ENCODE assay signal across 8 cellular contexts in the genomic region with DNA sequence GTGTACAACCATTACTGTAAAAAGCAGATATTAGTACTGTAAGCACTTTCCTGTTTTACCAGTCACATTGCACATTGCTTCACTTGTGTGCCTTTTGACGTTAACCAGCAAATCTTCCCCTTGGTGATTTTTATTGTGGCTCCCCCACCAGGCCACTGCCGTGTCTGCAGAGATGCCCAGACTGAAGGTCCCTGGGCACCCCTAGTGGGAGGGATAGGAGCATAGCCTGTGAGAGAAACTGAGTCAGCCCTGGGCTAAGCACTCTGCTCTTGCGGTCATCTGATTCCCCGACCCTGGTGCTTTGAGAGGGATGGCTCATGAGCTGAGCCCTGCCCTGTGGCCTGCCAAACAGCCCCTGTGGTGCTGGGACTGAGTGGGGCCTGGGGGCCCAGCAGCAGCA.
DNase-seq lines count a peak whose midpoint lies in the region; ATAC-seq, FAIRE-seq and TF ChIP-seq lines count a peak whose summit lies in the region.

No MANE protein-coding gene starts in this region.

- H3K4me2 ChIP-seq in SU-DHL-6 (ENCODE audit: low read depth, low read length, poor library complexity, severe bottlenecking), result no peak overlapping the region
- no peak overlapping the region for H3K4me2 ChIP-seq in astrocyte (ENCODE audit: low read length)

- peaks cover 3% of the 10 kb centered on the region for H3K4me1 ChIP-seq in astrocyte (ENCODE audit: insufficient read depth, low read length)
- peaks cover 5 to 30% (median 8%) of the 10 kb centered on the region in 4 donors for H3K4me1 ChIP-seq in upper lobe of left lung

- FAIRE-seq in astrocyte (lab: Jason Lieb, UNC), result no peak

- DNase-seq in GM20000 (ENCODE audit: low spot score) (peak; percentile 60), astrocyte (ENCODE audit: low read depth) (no peak), lung microvascular endothelial cell (ENCODE audit: low read depth in 2 of 2) (peak; percentile 62 to 66), upper lobe of left lung (peak in 1 of 2 donors; percentile 64), cerebellum (ENCODE audit: low spot score) (no peak), SW480 (ENCODE audit: low spot score) (no peak)

- no peaks in the 10 kb centered on the region for H3K9me2 ChIP-seq in SU-DHL-6 (replicated peaks; ENCODE audit: insufficient read depth, low read length)

- no peaks in the 10 kb centered on the region for H3K79me2 ChIP-seq in SU-DHL-6 (ENCODE audit: insufficient read depth, low read length)
- H3K79me2 ChIP-seq in astrocyte (ENCODE audit: insufficient read depth, low read length), result peaks cover 5% of the 10 kb centered on the region

- H2AFZ ChIP-seq in SU-DHL-6 (ENCODE audit: low read depth, low read length, severe bottlenecking) (no peak overlapping the region), astrocyte (ENCODE audit: low read depth, low read length) (no peak overlapping the region)

- no peak for TF ChIP-seq EP300 in upper lobe of left lung (IDR thresholded peaks at IDR 0.05)

- H3K9me3 ChIP-seq in SU-DHL-6 (ENCODE audit: insufficient read depth, low read length) (no peaks in the 10 kb centered on the region), astrocyte (ENCODE audit: insufficient read depth, low read depth, low read length) (no peaks in the 10 kb centered on the region), upper lobe of left lung (no peaks in the 10 kb centered on the region)

- H3K4me1 Mint-ChIP-seq in astrocyte (ENCODE audit: low read depth, unreplicated experiment), result peaks cover 18% of the 10 kb centered on the region

- H3K27me3 ChIP-seq in SU-DHL-6 (ENCODE audit: low read length), result no peaks in the 10 kb centered on the region
- H3K27me3 ChIP-seq in astrocyte (ENCODE audit: insufficient read depth, low read length), result no peaks in the 10 kb centered on the region
- H3K27me3 ChIP-seq in upper lobe of left lung, result no peaks in the 10 kb centered on the region

- peaks cover 4% of the 10 kb centered on the region for H3K36me3 Mint-ChIP-seq in astrocyte (ENCODE audit: low read depth, unreplicated experiment)

- H3K9ac ChIP-seq in SU-DHL-6 (ENCODE audit: low read length) (no peak overlapping the region), astrocyte (ENCODE audit: low read length) (no peak overlapping the region)

- H3K4me3 ChIP-seq in SU-DHL-6 (ENCODE audit: insufficient read depth, low read length, poor library complexity, severe bottlenecking) (no peak overlapping the region), astrocyte (ENCODE audit: insufficient read depth, low read depth, low read length) (no peak overlapping the region), upper lobe of left lung (no peak overlapping the region)

- no peaks in the 10 kb centered on the region for H3K27me3 Mint-ChIP-seq in astrocyte (ENCODE audit: low read depth, unreplicated experiment)

- no peak overlapping the region for H3K27ac Mint-ChIP-seq in astrocyte (ENCODE audit: unreplicated experiment)

- no peak overlapping the region for H3K4me3 Mint-ChIP-seq in astrocyte (ENCODE audit: unreplicated experiment)

- H3K36me3 ChIP-seq in SU-DHL-6 (ENCODE audit: low read length) (no peaks in the 10 kb centered on the region), astrocyte (ENCODE audit: insufficient read depth, low read length) (no peaks in the 10 kb centered on the region), upper lobe of left lung (peaks cover 0 to 20% (median 2%) of the 10 kb centered on the region in 4 donors)

- H3F3A ChIP-seq in SU-DHL-6 (ENCODE audit: insufficient read depth), result no peaks in the 10 kb centered on the region

- ATAC-seq in upper lobe of left lung (ENCODE audit: low FRiP score in 2 of 2) (peak in 1 of 2 donors; percentile 50), HG03571 (IDR thresholded peaks at IDR 0.05; ENCODE audit: unreplicated experiment) (no peak)

- H4K20me1 ChIP-seq in SU-DHL-6 (ENCODE audit: low read depth, low read length) (no peaks in the 10 kb centered on the region), astrocyte (ENCODE audit: insufficient read depth, low read length) (peaks cover 5% of the 10 kb centered on the region)

- WGBS in upper lobe of left lung, 2 donors, result 38 to 59% methylated on average over 2 to 4 of the region's 4 CpGs

- no peaks in the 10 kb centered on the region for H3K9me3 Mint-ChIP-seq in astrocyte (ENCODE audit: unreplicated experiment)

- H3K27ac ChIP-seq in SU-DHL-6 (ENCODE audit: low read depth, low read length) (no peak overlapping the region), astrocyte (ENCODE audit: low read depth, low read length) (no peak overlapping the region), upper lobe of left lung (no peak overlapping the region)

- TF ChIP-seq POLR2A in upper lobe of left lung (IDR thresholded peaks at IDR 0.05), result no peak

- TF ChIP-seq CTCF in GM20000 (IDR thresholded peaks at IDR 0.05; ENCODE audit: extremely low read depth, missing control alignments) (peak; percentile 68), SU-DHL-6 (IDR thresholded peaks at IDR 0.05; ENCODE audit: insufficient read depth, low read length, poor library complexity, severe bottlenecking) (peak; percentile 53), astrocyte (IDR thresholded peaks at IDR 0.05; ENCODE audit: insufficient read depth, low read depth, low read length) (peak; percentile 11), upper lobe of left lung (IDR thresholded peaks at IDR 0.05) (peak in 5 of 6 experiments; percentile 58 to 71 (median 64))

Comparison
In these comparisons a context has a peak if more than half of its experiments do, and no peak if none do; other contexts are left out.
1. DNase-seq: peak in GM20000 (single experiment) and lung microvascular endothelial cell (2 of 2); none in astrocyte (single experiment), cerebellum (single experiment) and SW480 (single experiment).
2. CTCF ChIP-seq: peak in every context shown above with its lines; median percentile 68 in GM20000; 64 in upper lobe of left lung; 53 in SU-DHL-6; 11 in astrocyte.